15 cellular contexts compared by ENCODE assay signal in the genomic region with DNA sequence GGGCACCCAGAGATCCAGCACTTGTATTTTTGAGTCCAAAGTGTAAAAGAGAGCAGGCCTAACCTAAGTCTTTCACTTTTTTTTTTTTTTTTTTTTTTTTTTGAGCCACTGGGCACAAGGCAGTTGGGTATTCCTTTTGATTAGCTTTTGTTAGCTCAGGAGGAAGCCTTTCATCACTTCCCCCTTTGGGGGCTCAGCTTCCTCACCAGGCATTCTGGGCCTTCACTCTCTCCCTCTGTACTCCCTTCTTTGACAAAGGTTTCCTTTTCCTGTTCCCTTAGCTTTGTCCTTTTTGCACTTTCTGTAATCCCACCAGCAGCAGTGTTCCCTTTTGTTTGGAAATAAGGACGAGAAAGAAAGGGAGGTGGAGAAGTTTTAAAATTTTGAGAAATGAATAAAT.
"Had no signal": no experiment of that assay in that cellular context is flagged by ENCODE, and none has a peak within 500 bp of the region (broad histone marks: within the 10 kb centered on the region; RNA-seq: fewer than 3 reads in every experiment).

No MANE protein-coding gene starts in this region.

- DNase-seq: activated CD4-positive, alpha-beta T cell treated with anti-CD3 and anti-CD28 coated beads, Interleukin-2, amount 10 ng/mL, durations not matched to agents 24 days and 14 days; activated CD4-positive, CD25-positive, alpha-beta regulatory T cell; activated CD8-positive, alpha-beta T cell treated with anti-CD3 and anti-CD28 coated beads for 36 hours; activated naive CD4-positive, alpha-beta T cell treated with Interleukin-2 at 50 U/mL for 16 hours; activated T-cell treated with anti-CD3 and anti-CD28 coated beads, Interleukin-2, amount 50 U/mL, for 1 hour; hypothalamus; islet precursor cell; left colon; lower lobe of right lung; natural killer cell; stimulated activated naive CD4-positive, alpha-beta T cell; thyroid gland had no signal

- H3K36me3 ChIP-seq: breast epithelium had no signal

- H3K4me3 ChIP-seq: breast epithelium, coronary artery, lower lobe of right lung, thyroid gland had no signal

- H3K9me3 ChIP-seq: breast epithelium, lower lobe of right lung, thyroid gland had no signal

- H3K9me3 Mint-ChIP-seq: activated CD4-positive, alpha-beta T cell treated with anti-CD3 and anti-CD28 coated beads, Interleukin-2, amount 10 ng/mL, durations not matched to agents 24 days and 14 days; activated CD8-positive, alpha-beta T cell treated with anti-CD3 and anti-CD28 coated beads for 36 hours; activated T-helper 2 cell treated with anti-CD3 and anti-CD28 coated beads, Interferon-gamma antibody, Interleukin-2, Interleukin-4, amounts not matched to agents 10 μg/mL and 5 μg/mL and 100 μg/mL, durations not matched to agents 14 hours and 24 hours and 36 hours; natural killer cell had no signal

- H3K27ac Mint-ChIP-seq: activated CD4-positive, alpha-beta T cell treated with anti-CD3 and anti-CD28 coated beads, Interleukin-2, amount 10 ng/mL, durations not matched to agents 24 days and 14 days; activated CD8-positive, alpha-beta T cell treated with anti-CD3 and anti-CD28 coated beads for 36 hours; activated T-helper 2 cell treated with anti-CD3 and anti-CD28 coated beads, Interferon-gamma antibody, Interleukin-2, Interleukin-4, amounts not matched to agents 10 μg/mL and 5 μg/mL and 100 μg/mL, durations not matched to agents 14 hours and 24 hours and 36 hours; natural killer cell had no signal

- H3K27me3 ChIP-seq: breast epithelium, thyroid gland had no signal

- H3K36me3 Mint-ChIP-seq: natural killer cell had no signal

- H3K4me1 ChIP-seq: breast epithelium, lower lobe of right lung had no signal

- H3K4me3 Mint-ChIP-seq: activated CD4-positive, alpha-beta T cell treated with anti-CD3 and anti-CD28 coated beads, Interleukin-2, amount 10 ng/mL, durations not matched to agents 24 days and 14 days; activated CD8-positive, alpha-beta T cell treated with anti-CD3 and anti-CD28 coated beads for 36 hours; natural killer cell had no signal

- ATAC-seq: activated CD8-positive, alpha-beta T cell treated with anti-CD3 and anti-CD28 coated beads for 36 hours; left colon; lower lobe of right lung; natural killer cell had no signal

- H3K27ac ChIP-seq: breast epithelium, coronary artery, lower lobe of right lung, thyroid gland had no signal

- H3K27me3 Mint-ChIP-seq: activated CD4-positive, alpha-beta T cell treated with anti-CD3 and anti-CD28 coated beads, Interleukin-2, amount 10 ng/mL, durations not matched to agents 24 days and 14 days; activated CD8-positive, alpha-beta T cell treated with anti-CD3 and anti-CD28 coated beads for 36 hours had no signal
